10 cellular contexts compared by ENCODE assay signal in the genomic region with DNA sequence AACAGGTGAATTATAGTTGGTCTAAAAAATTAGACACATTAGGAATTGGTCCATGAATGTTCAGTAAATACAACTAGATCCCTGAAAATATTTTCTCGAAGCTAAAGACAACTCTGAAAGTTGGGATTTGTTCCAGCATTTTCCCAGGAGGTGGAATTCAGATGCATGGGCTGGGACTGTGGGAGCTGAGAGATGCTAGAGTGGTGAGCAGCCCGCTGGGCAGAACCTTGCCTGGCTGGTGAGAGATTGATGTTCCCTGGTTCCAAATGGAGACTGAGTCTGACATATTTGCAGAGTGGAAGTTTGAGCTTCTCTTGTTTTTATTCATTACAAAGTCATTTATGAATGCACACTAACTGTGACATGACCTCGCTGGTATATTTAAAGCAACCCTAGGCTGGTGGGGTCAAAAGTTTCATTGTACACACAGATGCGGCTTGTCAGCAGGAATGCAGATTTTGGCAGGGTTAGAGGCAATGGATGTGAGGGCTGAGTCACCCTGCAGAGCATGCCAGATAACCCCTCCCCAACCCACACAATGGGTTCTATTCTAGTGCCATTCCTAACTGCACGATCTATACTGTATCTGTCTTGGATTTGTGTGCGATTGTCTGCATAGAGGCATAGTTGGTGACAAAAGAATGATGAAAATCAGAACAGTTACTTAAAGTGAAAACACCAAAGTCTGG. TPM values are rescaled to one million over a fixed set of nuclear protein-coding genes. Genes with fewer than 3 reads are reported as not detected.
DNase-seq lines count a peak whose midpoint lies in the region; ATAC-seq and TF ChIP-seq lines count a peak whose summit lies in the region.
"Had no signal": no experiment of that assay in that cellular context is flagged by ENCODE, and none has a peak within 500 bp of the region (broad histone marks: within the 10 kb centered on the region; RNA-seq: fewer than 3 reads in every experiment).

No MANE protein-coding gene starts in this region.

- no peaks in the 10 kb centered on the region for H3K9me3 Mint-ChIP-seq in Calu3 (ENCODE audit: low read depth, unreplicated experiment)
- no peaks in the 10 kb centered on the region for H3K9me3 Mint-ChIP-seq in activated naive CD4-positive, alpha-beta T cell treated with anti-CD3 and anti-CD28 coated beads, Interleukin-2, amount 10 ng/mL, durations not matched to agents 7 days and 5 days

- POLR2A ChIA-PET in PC-9 (lab: Charles Lee; ENCODE audit: unreplicated experiment): interaction anchor here (0.5 to 0.6 kb wide), 3 partner anchors 10 to 521 kb away, joined by 4 to 8 read pairs (median 4); a partner anchor contains a TSS

- H3K27ac Mint-ChIP-seq in Calu3 (ENCODE audit: unreplicated experiment): no peak overlapping the region
- no peak overlapping the region for H3K27ac Mint-ChIP-seq in activated naive CD4-positive, alpha-beta T cell treated with anti-CD3 and anti-CD28 coated beads, Interleukin-2, amount 10 ng/mL, durations not matched to agents 7 days and 5 days

- H3K27me3 Mint-ChIP-seq in Calu3 (ENCODE audit: unreplicated experiment): no peaks in the 10 kb centered on the region
- H3K27me3 Mint-ChIP-seq in activated naive CD4-positive, alpha-beta T cell treated with anti-CD3 and anti-CD28 coated beads, Interleukin-2, amount 10 ng/mL, durations not matched to agents 7 days and 5 days: peaks cover 6% of the 10 kb centered on the region

- no peak overlapping the region for H3K4me3 Mint-ChIP-seq in Calu3 (ENCODE audit: low read depth, unreplicated experiment)
- H3K4me3 Mint-ChIP-seq in activated naive CD4-positive, alpha-beta T cell treated with anti-CD3 and anti-CD28 coated beads, Interleukin-2, amount 10 ng/mL, durations not matched to agents 7 days and 5 days: no peak overlapping the region

- no peaks in the 10 kb centered on the region for H3K79me2 ChIP-seq in PC-9 (ENCODE audit: low read depth)

- H3K4me1 Mint-ChIP-seq in Calu3 (ENCODE audit: low read depth, unreplicated experiment): peaks cover 24% of the 10 kb centered on the region
- no peaks in the 10 kb centered on the region for H3K4me1 Mint-ChIP-seq in activated naive CD4-positive, alpha-beta T cell treated with anti-CD3 and anti-CD28 coated beads, Interleukin-2, amount 10 ng/mL, durations not matched to agents 7 days and 5 days

- no peaks in the 10 kb centered on the region for H3K9me3 ChIP-seq in PC-9 (ENCODE audit: insufficient read depth, low read depth)
- H3K9me3 ChIP-seq: transverse colon had no signal

- H3K4me2 ChIP-seq in PC-9: peak overlapping the region; percentile 33

- no peaks in the 10 kb centered on the region for H4K20me1 ChIP-seq in PC-9 (ENCODE audit: insufficient read depth)

- TF ChIP-seq CTCF in Calu3 (IDR thresholded peaks at IDR 0.05; ENCODE audit: unreplicated experiment): no peak
- TF ChIP-seq CTCF in PC-9 (conservative IDR thresholded peaks at IDR 0.05): no peak
- no peak for TF ChIP-seq CTCF in epithelial cell of esophagus (IDR thresholded peaks at IDR 0.05; ENCODE audit: insufficient read depth, low read depth, low read length, missing control alignments)

- H3K9me2 ChIP-seq in PC-9 (ENCODE audit: insufficient read depth): no peaks in the 10 kb centered on the region; the same call in 1 of the 2 replicates

- peaks cover 13% of the 10 kb centered on the region for H3K4me1 ChIP-seq in PC-9 (replicated peaks; ENCODE audit: insufficient read depth)
- H3K4me1 ChIP-seq: transverse colon had no signal

- no peak overlapping the region for H3K27ac ChIP-seq in PC-9
- H3K27ac ChIP-seq: transverse colon had no signal

- ATAC-seq in HG03457 (IDR thresholded peaks at IDR 0.05; ENCODE audit: unreplicated experiment) (no peak), HG02571 (IDR thresholded peaks at IDR 0.05; ENCODE audit: unreplicated experiment) (no peak)

- H3K4me3 ChIP-seq in PC-9 (no peak overlapping the region), epithelial cell of esophagus (ENCODE audit: low read length) (no peak overlapping the region)
- H3K4me3 ChIP-seq: transverse colon had no signal

- CTCF ChIA-PET in Calu3 (lab: Charles Lee): interaction anchor here (1.1 kb wide), 1 partner anchor 231 kb away, joined by 4 read pairs; no protein-coding TSS in a partner anchor
- CTCF ChIA-PET in PC-9 (lab: Charles Lee): no interaction called here
- CTCF ChIA-PET in activated naive CD4-positive, alpha-beta T cell treated with anti-CD3 and anti-CD28 coated beads, Interleukin-2, amount 10 ng/mL, durations not matched to agents 7 days and 5 days (lab: Charles Lee): no interaction called here

- no peak overlapping the region for H2AFZ ChIP-seq in PC-9

- BruUV-seq in Calu3 (replicated peaks; lab: Mats Ljungman, UMichigan): no TSS peak
- no TSS peak for BruUV-seq in PC-9 (replicated peaks; lab: Mats Ljungman, UMichigan)

- no peaks in the 10 kb centered on the region for H3K36me3 ChIP-seq in PC-9 (ENCODE audit: low read depth)
- H3K36me3 ChIP-seq: transverse colon had no signal

- H3F3A ChIP-seq in PC-9 (ENCODE audit: insufficient read depth, low read depth): no peaks in the 10 kb centered on the region; the same call in 1 of the 2 replicates

- no peaks in the 10 kb centered on the region for H3K27me3 ChIP-seq in PC-9 (ENCODE audit: insufficient read depth, low read depth)
- H3K27me3 ChIP-seq: transverse colon had no signal

- intact Hi-C loops in Calu3 (cut with micrococcal nuclease; ENCODE audit: unreplicated experiment) (loop anchor here (2.0 kb wide), 1 partner anchor 55 kb away; no protein-coding TSS in a partner anchor), PC-9 (cut with micrococcal nuclease; ENCODE audit: unreplicated experiment) (loop anchor here (1.0 kb wide), 2 partner anchors 71 to 94 kb away; no protein-coding TSS in a partner anchor)

- H3K36me3 Mint-ChIP-seq in Calu3 (ENCODE audit: insufficient read depth, unreplicated experiment): no peaks in the 10 kb centered on the region
- no peaks in the 10 kb centered on the region for H3K36me3 Mint-ChIP-seq in activated naive CD4-positive, alpha-beta T cell treated with anti-CD3 and anti-CD28 coated beads, Interleukin-2, amount 10 ng/mL, durations not matched to agents 7 days and 5 days

- DNase-seq in Calu3 (peak; percentile 69), PC-9 (peak; percentile 76 to 82), epithelial cell of esophagus (ENCODE audit: low read depth) (peak; percentile 64), middle frontal gyrus (ENCODE audit: extremely low spot score, low spot score) (peak; percentile 31), retina (no peak)
- no peak for DNase-seq in activated naive CD4-positive, alpha-beta T cell treated with anti-CD3 and anti-CD28 coated beads, Interleukin-2, amount 10 ng/mL, durations not matched to agents 7 days and 5 days
- DNase-seq: activated CD4-positive, alpha-beta T cell treated with anti-CD3 and anti-CD28 coated beads for 4 hours; transverse colon had no signal

RNA-seq across cellular contexts. Expression of a gene that starts 23.5 kb away (rescaled TPM):
- total RNA-seq in Calu3 (2022): 0.50 and 2.1 TPM in 2 replicates
- total RNA-seq in PC-9 (2021): 2.8 and 2.9 TPM in 2 replicates

Comparison
In these comparisons a context has a peak if more than half of its experiments do, and no peak if none do; other contexts are left out.
1. DNase-seq: peak in Calu3 (single experiment), PC-9 (2 of 2), epithelial cell of esophagus (single experiment) and middle frontal gyrus (single experiment); none in retina (single experiment) and activated naive CD4-positive, alpha-beta T cell treated with anti-CD3 and anti-CD28 coated beads, Interleukin-2, amount 10 ng/mL, durations not matched to agents 7 days and 5 days (single experiment).